ENCODE assay signal across 8 cellular contexts in genomic region chr7:129271500-129272355, GRCh38. TPM values are rescaled to one million over a fixed set of nuclear protein-coding genes. Genes with fewer than 3 reads are reported as not detected.
DNase-seq lines count a peak whose midpoint lies in the region; ATAC-seq, FAIRE-seq and TF ChIP-seq lines count a peak whose summit lies in the region.

No MANE protein-coding gene starts in this region.

- no peaks in the 10 kb centered on the region for H3K9me2 ChIP-seq in GM23338 (ENCODE audit: insufficient read depth)

- peak; percentile 35 to 74 (median 58) for DNase-seq in CD8-positive, alpha-beta memory T cell
- DNase-seq in GM23338 (ENCODE audit: low spot score) (peak; percentile 90), NCI-H82 treated with DMSO at 0.1 percent for 48 hours (lab: John Stamatoyannopoulos, UW; ENCODE audit: unreplicated experiment) (peak; percentile 21), esophagus squamous epithelium (lab: John Stamatoyannopoulos, UW) (no peak), pancreas (peak in 3 of 6 donors; percentile 49 to 70 (median 63)), urothelium cell line (ENCODE audit: low spot score) (peak; percentile 26), occipital lobe (lab: John Stamatoyannopoulos, UW) (no peak)
- DNase-seq in activated CD8-positive, alpha-beta memory T cell treated with anti-CD3 and anti-CD28 coated beads, Interleukin-2, amount 50 U/mL, for 1 hour (ENCODE audit: extremely low read depth), result peak; percentile 49

- intact Hi-C loops in esophagus squamous epithelium (cut with DNase I), result loop anchor here (5.0 kb wide), 1 partner anchor 54 kb away; no protein-coding TSS in a partner anchor
- intact Hi-C loops in pancreas (cut with DNase I), result loop anchor here in 2 of 3 donors (5.0 to 10.0 kb wide), 2 partner anchors 54 to 57 kb away; no protein-coding TSS in a partner anchor

- H3K9me3 Mint-ChIP-seq in CD8-positive, alpha-beta memory T cell, result no peaks in the 10 kb centered on the region
- peaks cover 13% of the 10 kb centered on the region; the same call in 2 of the 3 replicates for H3K9me3 Mint-ChIP-seq in GM23338

- H3K27me3 ChIP-seq in CD8-positive, alpha-beta memory T cell (ENCODE audit: insufficient read depth, low read length, poor library complexity, severe bottlenecking), result no peaks in the 10 kb centered on the region
- H3K27me3 ChIP-seq in GM23338 (ENCODE audit: insufficient read depth) (no peaks in the 10 kb centered on the region), esophagus squamous epithelium (no peaks in the 10 kb centered on the region), pancreas (no peaks in the 10 kb centered on the region)

- TF ChIP-seq POLR2A in esophagus squamous epithelium (IDR thresholded peaks at IDR 0.05), result no peak

- peaks cover 3 to 5% (median 3%) of the 10 kb centered on the region in 3 donors for H3K4me1 Mint-ChIP-seq in CD8-positive, alpha-beta memory T cell
- peaks cover 9% of the 10 kb centered on the region; the same call in 2 of the 3 replicates for H3K4me1 Mint-ChIP-seq in GM23338

- no peaks in the 10 kb centered on the region for H3K27me3 Mint-ChIP-seq in CD8-positive, alpha-beta memory T cell
- no peaks in the 10 kb centered on the region for H3K27me3 Mint-ChIP-seq in GM23338 (ENCODE audit: insufficient read depth, low read depth, poor library complexity)

- H3K36me3 Mint-ChIP-seq in CD8-positive, alpha-beta memory T cell, result peaks cover 0 to 8% (median 4%) of the 10 kb centered on the region in 3 donors
- H3K36me3 Mint-ChIP-seq in GM23338 (ENCODE audit: low read depth), result peaks cover 18% of the 10 kb centered on the region

- no peaks in the 10 kb centered on the region; the same call in 1 of the 2 replicates for H3F3A ChIP-seq in GM23338 (replicated peaks; ENCODE audit: low read depth)

- 71 to 72% methylated on average over 4 to 5 of the region's 5 CpGs for WGBS in esophagus squamous epithelium, 2 donors
- WGBS in pancreas, 2 donors, result 47 to 51% methylated on average over 5 of the region's 5 CpGs

- H3K27ac ChIP-seq in CD8-positive, alpha-beta memory T cell (ENCODE audit: low read depth, low read length), result no peak overlapping the region
- H3K27ac ChIP-seq in GM23338 (ENCODE audit: low read depth) (no peak overlapping the region), esophagus squamous epithelium (no peak overlapping the region), pancreas (no peak overlapping the region)

- H4K20me1 ChIP-seq in GM23338 (replicated peaks; ENCODE audit: insufficient read depth), result no peaks in the 10 kb centered on the region

- no peaks in the 10 kb centered on the region for H3K4me1 ChIP-seq in CD8-positive, alpha-beta memory T cell (ENCODE audit: insufficient read depth, low read length)
- H3K4me1 ChIP-seq in GM23338 (ENCODE audit: insufficient read depth) (peaks cover 7% of the 10 kb centered on the region; the same call in 1 of the 2 replicates), esophagus squamous epithelium (no peaks in the 10 kb centered on the region), pancreas (no peaks in the 10 kb centered on the region)

- H3K4me3 Mint-ChIP-seq in CD8-positive, alpha-beta memory T cell, result peak overlapping the region in 3 of 7 donors; percentile 53 to 62 (median 57)
- no peak overlapping the region for H3K4me3 Mint-ChIP-seq in GM23338

- H3K27ac Mint-ChIP-seq in CD8-positive, alpha-beta memory T cell, result peak overlapping the region in 3 of 8 donors; percentile 26 to 81 (median 71)
- H3K27ac Mint-ChIP-seq in GM23338, result no peak overlapping the region

- no peak overlapping the region for H3K4me2 ChIP-seq in GM23338

- CTCF ChIA-PET in CD8-positive, alpha-beta memory T cell (lab: Charles Lee), result interaction anchor here (0.7 to 7.6 kb wide), 16 partner anchors 9 to 112 kb away, joined by 3 to 178 read pairs (median 6); partner anchors contain the start of genes AHCYL2 and SMO

- ATAC-seq in GM23338 (peak; percentile 88), pancreas (peak; percentile 93 to 99 (median 99))

- peak; percentile 91 to 96 for TF ChIP-seq CTCF in GM23338 (conservative IDR thresholded peaks at IDR 0.05; ENCODE audit: low read depth in 2 of 2)
- peak; percentile 53 to 74 (median 64) for TF ChIP-seq CTCF in esophagus squamous epithelium (IDR thresholded peaks at IDR 0.05)
- TF ChIP-seq CTCF in pancreas (IDR thresholded peaks at IDR 0.05), result peak; percentile 35 to 61 (median 53)

- FAIRE-seq in pancreas (lab: Jason Lieb, UNC) (no peak), urothelium cell line (lab: Jason Lieb, UNC) (no peak)

- H3K79me2 ChIP-seq in GM23338 (replicated peaks; ENCODE audit: insufficient read depth), result peaks cover 8% of the 10 kb centered on the region; the same call in 1 of the 2 replicates

- no peaks in the 10 kb centered on the region for H3K9me3 ChIP-seq in CD8-positive, alpha-beta memory T cell (ENCODE audit: low read length)
- H3K9me3 ChIP-seq in esophagus squamous epithelium (peaks cover 0 to 10% (median 0%) of the 10 kb centered on the region in 3 donors), pancreas (no peaks in the 10 kb centered on the region)

- no peaks in the 10 kb centered on the region for H3K36me3 ChIP-seq in CD8-positive, alpha-beta memory T cell (ENCODE audit: insufficient read depth, low read length)
- peaks cover 2% of the 10 kb centered on the region; the same call in 1 of the 2 replicates for H3K36me3 ChIP-seq in GM23338 (ENCODE audit: insufficient read depth)
- peaks cover 0 to 11% (median 0%) of the 10 kb centered on the region in 3 donors for H3K36me3 ChIP-seq in esophagus squamous epithelium
- H3K36me3 ChIP-seq in pancreas, result no peaks in the 10 kb centered on the region

- POLR2A ChIA-PET in CD8-positive, alpha-beta memory T cell (lab: Charles Lee), result interaction anchor here (1.1 kb wide), 1 partner anchor 47 kb away, joined by 7 read pairs; the partner anchor contains the start of gene AHCYL2

- no peak overlapping the region for H3K4me3 ChIP-seq in CD8-positive, alpha-beta memory T cell (ENCODE audit: low read length)
- no peak overlapping the region for H3K4me3 ChIP-seq in GM23338
- H3K4me3 ChIP-seq in esophagus squamous epithelium, result no peak overlapping the region
- H3K4me3 ChIP-seq in pancreas, result no peak overlapping the region

- H2AFZ ChIP-seq in GM23338, result no peak overlapping the region

TF ChIP-seq in GM23338, 12 proteins besides CTCF, POLR2A, EP300 and RAD21 (continues in another document):
- TF ChIP-seq ZNF331 (CRISPR knock-in tag; IDR thresholded peaks at IDR 0.05; ENCODE audit: low read depth) (no peak), JUNB (IDR thresholded peaks at IDR 0.05; ENCODE audit: unreplicated experiment) (no peak), ZNF114 (CRISPR knock-in tag; IDR thresholded peaks at IDR 0.05) (no peak), STAT1 (IDR thresholded peaks at IDR 0.05; ENCODE audit: unreplicated experiment) (no peak), POLR2AphosphoS5 (IDR thresholded peaks at IDR 0.05; ENCODE audit: low read depth) (no peak), ETS1 (IDR thresholded peaks at IDR 0.05) (no peak)

RNA-seq across cellular contexts. Expression of gene AHCYL2, which starts 46.9 kb away (rescaled TPM):
- 1 to 10 TPM; 8.2 to 8.4 TPM for total RNA-seq in CD8-positive, alpha-beta memory T cell
- 8.1 TPM for polyA plus RNA-seq in CD8-positive, alpha-beta memory T cell
- 29.4 and 42.6 TPM in 2 replicates for total RNA-seq in GM23338 (2014; rRNA removed; shearing (Covaris generic))
- polyA plus RNA-seq in GM23338 (2016; fragmentation: Nextera tagmentation; extraction: Ambion mirVana) (7.8 and 9.2 TPM in 2 replicates), pancreas (1 to 10 TPM; 5.1 to 8.7 TPM)
- total RNA-seq in esophagus squamous epithelium (10 to 100 TPM; 10.8 to 14.0 (median 13.7) TPM), pancreas (10 to 100 TPM; 11.5 to 16.8 (median 13.7) TPM), occipital lobe (22.8 TPM)

Comparison
In these comparisons a context has a peak if more than half of its experiments do, and no peak if none do; other contexts are left out.
1. DNase-seq: peak in CD8-positive, alpha-beta memory T cell (5 of 5), GM23338 (single experiment), NCI-H82 treated with DMSO at 0.1 percent for 48 hours (single experiment), activated CD8-positive, alpha-beta memory T cell treated with anti-CD3 and anti-CD28 coated beads, Interleukin-2, amount 50 U/mL, for 1 hour (single experiment) and urothelium cell line (single experiment); none in esophagus squamous epithelium (single experiment) and occipital lobe (single experiment).
2. Peak in every context shown above with its lines, with median percentiles within 50 percentile points of each other: CTCF ChIP-seq.